Comparison of ENCODE assay signal across 6 cellular contexts in genomic region chr6:44617416-44617815, GRCh38.
"Had no signal": no experiment of that assay in that cellular context is flagged by ENCODE, and none has a peak within 500 bp of the region (broad histone marks: within the 10 kb centered on the region; RNA-seq: fewer than 3 reads in every experiment).

No MANE protein-coding gene starts in this region.

- ATAC-seq: GM23338, HepG2 had no signal

- H2AFZ ChIP-seq: GM23338 had no signal

- H3K27ac ChIP-seq: HL-60 had no signal

- H3K4me2 ChIP-seq: GM23338 had no signal

- H3K4me3 ChIP-seq: GM23338 had no signal

- DNase-seq: H9, HCEC 1CT, KBM-7 had no signal
